ENCODE assay signal across 1 cellular context in the genomic region with DNA sequence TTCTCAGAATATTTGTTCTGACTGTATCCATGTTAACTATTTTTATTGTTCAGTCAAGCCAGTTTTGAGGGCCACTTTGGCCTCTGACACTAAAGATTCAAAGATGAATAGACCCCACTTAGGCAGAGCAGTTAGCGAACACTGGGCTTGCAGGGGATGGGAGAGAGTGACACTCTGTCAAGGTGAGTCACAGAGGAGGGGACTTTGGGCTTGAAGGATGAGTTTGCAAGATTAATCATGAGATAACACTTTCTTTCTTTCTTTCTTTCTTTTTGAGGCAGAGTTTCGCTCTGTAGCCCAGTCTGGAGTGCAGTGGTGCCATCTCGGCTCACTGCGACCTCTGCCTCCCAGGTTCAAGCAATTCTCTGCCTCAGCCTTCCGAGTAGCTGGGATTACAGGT.
TF ChIP-seq lines count a peak whose summit lies in the region.

No MANE protein-coding gene starts in this region.

TF ChIP-seq in HepG2, 621 proteins besides CTCF, POLR2A, EP300 and RAD21:
- TF ChIP-seq ZMYM2 (CRISPR knock-in tag; IDR thresholded peaks at IDR 0.05) (no peak), NFE2 (CRISPR knock-in tag; IDR thresholded peaks at IDR 0.05) (peak; percentile 46)
TF ChIP-seq in HepG2: peak in this region for 1.
